In genomic region chr1:226806988-226807387, GRCh38 we compare ENCODE assay signal across 14 cellular contexts.
"Had no signal": no experiment of that assay in that cellular context is flagged by ENCODE, and none has a peak within 500 bp of the region (broad histone marks: within the 10 kb centered on the region; RNA-seq: fewer than 3 reads in every experiment).

No MANE protein-coding gene starts in this region.

- H3K9me3 ChIP-seq: adrenal gland, esophagus squamous epithelium, psoas muscle, right lobe of liver had no signal

- H3K27me3 ChIP-seq: adrenal gland, esophagus squamous epithelium, right lobe of liver had no signal

- H3K4me1 ChIP-seq: adrenal gland, psoas muscle, right lobe of liver had no signal

- H3K4me1 Mint-ChIP-seq: activated CD4-positive, alpha-beta memory T cell treated with anti-CD3 and anti-CD28 coated beads, Interleukin-2, amount 10 ng/mL, durations not matched to agents 7 days and 5 days; stimulated activated effector memory CD8-positive, alpha-beta T cell treated with anti-CD3 and anti-CD28 coated beads, Interleukin-12 subunit alpha, Interleukin-12 subunit beta, amount 100 ng/mL, for 72 hours had no signal

- H3K9me3 Mint-ChIP-seq: activated CD4-positive, alpha-beta memory T cell treated with anti-CD3 and anti-CD28 coated beads, Interleukin-2, amount 10 ng/mL, durations not matched to agents 7 days and 5 days; activated T-cell treated with anti-CD3 and anti-CD28 coated beads, Interleukin-2, amount 50 U/mL, for 24 hours; nephron progenitor cell; stimulated activated effector memory CD8-positive, alpha-beta T cell treated with anti-CD3 and anti-CD28 coated beads, Interleukin-12 subunit alpha, Interleukin-12 subunit beta, amount 100 ng/mL, for 72 hours had no signal

- H3K27me3 Mint-ChIP-seq: activated CD4-positive, alpha-beta memory T cell treated with anti-CD3 and anti-CD28 coated beads, Interleukin-2, amount 10 ng/mL, durations not matched to agents 7 days and 5 days; activated T-cell treated with anti-CD3 and anti-CD28 coated beads, Interleukin-2, amount 50 U/mL, for 24 hours had no signal

- DNase-seq: activated CD4-positive, alpha-beta memory T cell treated with anti-CD3 and anti-CD28 coated beads, Interleukin-2, amount 10 ng/mL, durations not matched to agents 7 days and 5 days; activated CD4-positive, alpha-beta T cell treated with anti-CD3 and anti-CD28 coated beads for 4 hours; activated effector memory CD4-positive, alpha-beta T cell treated with Interleukin-2 at 50 U/mL for 16 hours; activated naive CD4-positive, alpha-beta T cell treated with anti-CD3 and anti-CD28 coated beads, Interleukin-2, amount 50 U/mL, for 16 hours; activated T-cell treated with anti-CD3 and anti-CD28 coated beads, Interleukin-2, amount 50 U/mL, for 24 hours; adrenal gland; esophagus squamous epithelium; hypothalamus; nephron progenitor cell; psoas muscle; right lobe of liver; stimulated activated CD4-positive, alpha-beta T cell treated with anti-CD3 and anti-CD28 coated beads, Interleukin-1b, Interleukin-23, amount 100 ng/mL, for 48 hours; T-helper 17 cell had no signal

- H3K4me3 ChIP-seq: adrenal gland, esophagus squamous epithelium, psoas muscle, right lobe of liver had no signal

- H3K27ac ChIP-seq: adrenal gland, psoas muscle, right lobe of liver had no signal

- H3K4me3 Mint-ChIP-seq: activated CD4-positive, alpha-beta memory T cell treated with anti-CD3 and anti-CD28 coated beads, Interleukin-2, amount 10 ng/mL, durations not matched to agents 7 days and 5 days; activated T-cell treated with anti-CD3 and anti-CD28 coated beads, Interleukin-2, amount 50 U/mL, for 24 hours; nephron progenitor cell; stimulated activated effector memory CD8-positive, alpha-beta T cell treated with anti-CD3 and anti-CD28 coated beads, Interleukin-12 subunit alpha, Interleukin-12 subunit beta, amount 100 ng/mL, for 72 hours; T-helper 17 cell had no signal

- H3K27ac Mint-ChIP-seq: activated CD4-positive, alpha-beta memory T cell treated with anti-CD3 and anti-CD28 coated beads, Interleukin-2, amount 10 ng/mL, durations not matched to agents 7 days and 5 days; activated T-cell treated with anti-CD3 and anti-CD28 coated beads, Interleukin-2, amount 50 U/mL, for 24 hours; stimulated activated effector memory CD8-positive, alpha-beta T cell treated with anti-CD3 and anti-CD28 coated beads, Interleukin-12 subunit alpha, Interleukin-12 subunit beta, amount 100 ng/mL, for 72 hours; T-helper 17 cell had no signal

- H3K36me3 ChIP-seq: adrenal gland, esophagus squamous epithelium, right lobe of liver had no signal

- ATAC-seq: psoas muscle; right lobe of liver; stimulated activated effector memory CD8-positive, alpha-beta T cell treated with anti-CD3 and anti-CD28 coated beads, Interleukin-12 subunit alpha, Interleukin-12 subunit beta, amount 100 ng/mL, for 72 hours; T-helper 17 cell had no signal
